8 cellular contexts compared by ENCODE assay signal in the genomic region with DNA sequence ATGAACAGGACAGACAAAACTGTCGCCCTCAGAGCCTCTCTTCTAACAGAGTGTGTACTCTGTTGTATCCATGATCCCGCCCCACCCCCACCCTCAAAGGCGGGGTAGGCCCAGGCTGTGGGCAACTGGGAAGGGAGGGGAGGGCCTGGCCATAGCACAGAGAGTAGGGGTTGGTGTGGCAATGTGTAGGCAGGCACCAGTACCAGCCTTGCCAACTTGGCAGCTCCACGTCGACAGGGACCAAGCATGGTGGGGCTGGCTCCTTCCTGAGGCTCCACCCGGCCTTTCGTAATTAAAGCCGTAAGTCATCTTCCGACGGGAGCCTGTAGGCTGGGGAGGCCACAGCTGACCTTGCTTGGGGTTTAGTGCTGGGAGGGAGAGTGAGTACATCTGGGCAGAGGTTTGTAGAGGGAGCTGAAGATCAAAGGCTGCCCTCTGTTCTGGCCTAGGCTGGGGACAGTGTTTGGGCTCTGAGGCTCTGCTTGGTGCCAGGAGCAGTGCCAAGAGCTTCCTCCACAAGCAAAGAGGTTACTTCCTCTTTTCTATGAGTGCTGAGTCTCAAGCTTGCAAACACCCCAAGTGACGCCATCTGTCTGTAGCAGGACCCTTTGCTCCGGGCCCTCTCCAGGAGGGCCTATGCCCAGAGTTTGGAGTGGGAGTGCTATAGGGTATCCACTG.
DNase-seq lines count a peak whose midpoint lies in the region; ATAC-seq, FAIRE-seq and TF ChIP-seq lines count a peak whose summit lies in the region.

No MANE protein-coding gene starts in this region.

- no peaks in the 10 kb centered on the region for H3K9me3 ChIP-seq in psoas muscle

- intact Hi-C loops in psoas muscle (cut with DNase I): no loop called here

- 36 to 47% (median 38%) methylated on average over 12 of the region's 12 CpGs for WGBS in psoas muscle, 3 donors

- POLR2A ChIA-PET in GM10248 (lab: Yijun Ruan, JAX): no interaction called here
- POLR2A ChIA-PET in RWPE1 (lab: Yijun Ruan, JAX; ENCODE audit: low non-redundant PET): interaction anchor here (0.5 kb wide), 1 partner anchor 203 kb away, joined by 3 read pairs; no protein-coding TSS in a partner anchor

- H3K4me3 ChIP-seq in psoas muscle: no peak overlapping the region

- no peaks in the 10 kb centered on the region for H3K27me3 ChIP-seq in psoas muscle (ENCODE audit: insufficient read depth in 3 of 3, low read length in 2 of 3)

- TF ChIP-seq CTCF in GM10248 (IDR thresholded peaks at IDR 0.05; ENCODE audit: control extremely low read depth, extremely low read depth, low read depth, missing control alignments) (no peak), RWPE1 (conservative IDR thresholded peaks at IDR 0.05; ENCODE audit: low read depth) (no peak), psoas muscle (IDR thresholded peaks at IDR 0.05) (no peak)

- H3K27ac ChIP-seq in RWPE1: peak overlapping the region; percentile 56
- peak overlapping the region; percentile 36 for H3K27ac ChIP-seq in psoas muscle

- no peak for FAIRE-seq in frontal cortex (lab: Jason Lieb, UNC)

- CTCF ChIA-PET in GM10248 (lab: Yijun Ruan, JAX): interaction anchor here (1.1 to 2.9 kb wide), 5 partner anchors 11 to 278 kb away, joined by 3 to 9 read pairs (median 5); no protein-coding TSS in a partner anchor
- CTCF ChIA-PET in RWPE1 (lab: Yijun Ruan, JAX): interaction anchor here (0.5 to 0.6 kb wide), 2 partner anchors 172 to 299 kb away, joined by 3 to 4 read pairs; no protein-coding TSS in a partner anchor

- peaks cover 8% of the 10 kb centered on the region for H3K4me1 ChIP-seq in psoas muscle

- no peaks in the 10 kb centered on the region for H3K36me3 ChIP-seq in psoas muscle (ENCODE audit: insufficient read depth in 1 of 2, low read depth in 1 of 2)

- ATAC-seq in psoas muscle: peak; percentile 73 to 92 (median 86)
- no peak for ATAC-seq in SK-N-SH treated with all-trans-retinoic acid at 6 μM for 48 hours

- peak; percentile 57 for DNase-seq in GM10248 (ENCODE audit: extremely low spot score)
- no peak for DNase-seq in RWPE1 (ENCODE audit: low spot score)
- DNase-seq in frontal cortex (ENCODE audit: low spot score in 2 of 2): peak; percentile 47 to 55
- DNase-seq in psoas muscle: peak; percentile 74 to 89
- no peak for DNase-seq in islet precursor cell
- DNase-seq in D341Med (ENCODE audit: low spot score): no peak
- DNase-seq in activated effector memory CD4-positive, alpha-beta T cell treated with Interleukin-2 at 50 U/mL for 16 hours: no peak

TF ChIP-seq in SK-N-SH treated with all-trans-retinoic acid at 6 μM for 48 hours, 23 proteins besides CTCF, POLR2A, EP300 and RAD21:
- TF ChIP-seq ZNF565 (CRISPR knock-in tag; conservative IDR thresholded peaks at IDR 0.05; ENCODE audit: low read depth) (no peak), BACH2 (CRISPR knock-in tag; IDR thresholded peaks at IDR 0.05; ENCODE audit: borderline replicate concordance) (no peak)
- TF ChIP-seq, protein P1, sequence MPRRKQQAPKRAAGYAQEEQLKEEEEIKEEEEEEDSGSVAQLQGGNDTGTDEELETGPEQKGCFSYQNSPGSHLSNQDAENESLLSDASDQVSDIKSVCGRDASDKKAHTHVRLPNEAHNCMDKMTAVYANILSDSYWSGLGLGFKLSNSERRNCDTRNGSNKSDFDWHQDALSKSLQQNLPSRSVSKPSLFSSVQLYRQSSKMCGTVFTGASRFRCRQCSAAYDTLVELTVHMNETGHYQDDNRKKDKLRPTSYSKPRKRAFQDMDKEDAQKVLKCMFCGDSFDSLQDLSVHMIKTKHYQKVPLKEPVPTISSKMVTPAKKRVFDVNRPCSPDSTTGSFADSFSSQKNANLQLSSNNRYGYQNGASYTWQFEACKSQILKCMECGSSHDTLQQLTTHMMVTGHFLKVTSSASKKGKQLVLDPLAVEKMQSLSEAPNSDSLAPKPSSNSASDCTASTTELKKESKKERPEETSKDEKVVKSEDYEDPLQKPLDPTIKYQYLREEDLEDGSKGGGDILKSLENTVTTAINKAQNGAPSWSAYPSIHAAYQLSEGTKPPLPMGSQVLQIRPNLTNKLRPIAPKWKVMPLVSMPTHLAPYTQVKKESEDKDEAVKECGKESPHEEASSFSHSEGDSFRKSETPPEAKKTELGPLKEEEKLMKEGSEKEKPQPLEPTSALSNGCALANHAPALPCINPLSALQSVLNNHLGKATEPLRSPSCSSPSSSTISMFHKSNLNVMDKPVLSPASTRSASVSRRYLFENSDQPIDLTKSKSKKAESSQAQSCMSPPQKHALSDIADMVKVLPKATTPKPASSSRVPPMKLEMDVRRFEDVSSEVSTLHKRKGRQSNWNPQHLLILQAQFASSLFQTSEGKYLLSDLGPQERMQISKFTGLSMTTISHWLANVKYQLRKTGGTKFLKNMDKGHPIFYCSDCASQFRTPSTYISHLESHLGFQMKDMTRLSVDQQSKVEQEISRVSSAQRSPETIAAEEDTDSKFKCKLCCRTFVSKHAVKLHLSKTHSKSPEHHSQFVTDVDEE (CRISPR knock-in tag; IDR thresholded peaks at IDR 0.05): no peak
TF ChIP-seq in SK-N-SH treated with all-trans-retinoic acid at 6 μM for 48 hours: peak in this region for 0.

Comparison
In these comparisons a context has a peak if more than half of its experiments do, and no peak if none do; other contexts are left out.
1. DNase-seq: peak in GM10248 (single experiment), frontal cortex (2 of 2) and psoas muscle (2 of 2); none in RWPE1 (single experiment), islet precursor cell (single experiment), D341Med (single experiment) and activated effector memory CD4-positive, alpha-beta T cell treated with Interleukin-2 at 50 U/mL for 16 hours (single experiment).